Comparison of ENCODE assay signal across 9 cellular contexts in the genomic region with DNA sequence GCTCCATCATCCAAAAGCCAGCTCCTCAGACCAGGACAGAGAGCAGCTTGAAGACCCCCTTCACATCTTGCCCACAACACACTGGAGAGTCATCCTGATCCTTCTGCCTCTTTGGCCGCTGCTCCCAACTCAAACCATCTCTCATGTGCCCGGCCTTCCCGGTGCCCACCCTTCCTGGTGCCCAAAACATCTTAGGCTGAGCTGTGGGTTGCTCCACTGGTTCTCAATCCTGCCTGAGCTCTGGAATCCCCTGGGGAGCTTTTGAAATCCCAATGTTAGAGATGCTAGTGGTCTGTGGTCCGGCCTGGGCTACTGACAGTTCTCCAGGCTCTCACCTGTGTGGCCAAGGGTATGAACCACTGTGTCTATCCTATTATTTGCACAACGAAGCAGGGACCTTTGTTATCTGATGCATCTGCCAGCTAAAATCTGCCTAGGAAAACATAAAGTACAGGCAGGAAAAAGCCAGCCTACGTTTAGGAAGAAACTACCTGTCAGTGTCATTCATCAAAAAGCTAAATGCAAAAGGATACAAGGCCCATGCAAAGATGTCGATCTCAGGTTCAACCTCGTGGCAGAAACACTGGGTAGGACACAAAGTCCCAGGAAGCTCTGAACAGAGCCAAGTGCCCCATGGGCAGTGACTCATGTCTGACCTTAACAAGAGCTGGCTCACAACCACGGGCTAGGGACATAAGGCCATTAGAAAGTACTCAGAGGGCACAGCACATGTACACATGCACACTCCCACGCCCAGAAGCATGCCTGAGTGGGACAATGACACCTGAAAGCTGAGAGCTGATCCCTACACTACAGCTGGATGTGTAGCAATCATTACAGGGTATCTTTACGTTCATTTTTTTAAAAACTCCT. TPM values are rescaled to one million over a fixed set of nuclear protein-coding genes. Genes with fewer than 3 reads are reported as not detected.
DNase-seq lines count a peak whose midpoint lies in the region; ATAC-seq and TF ChIP-seq lines count a peak whose summit lies in the region.
"Had no signal": no experiment of that assay in that cellular context is flagged by ENCODE, and none has a peak within 500 bp of the region (broad histone marks: within the 10 kb centered on the region; RNA-seq: fewer than 3 reads in every experiment).

No MANE protein-coding gene starts in this region.

- H3K4me1 ChIP-seq in right lobe of liver (peaks cover 3 to 78% (median 45%) of the 10 kb centered on the region in 4 donors), vagina (peaks cover 58% of the 10 kb centered on the region)

- no peaks in the 10 kb centered on the region for H3K9me3 Mint-ChIP-seq in activated CD4-positive, alpha-beta memory T cell treated with anti-CD3 and anti-CD28 coated beads for 36 hours
- H3K9me3 Mint-ChIP-seq in activated CD4-positive, alpha-beta memory T cell treated with anti-CD3 and anti-CD28 coated beads, Interleukin-2, amount 10 ng/mL, durations not matched to agents 7 days and 5 days = no peaks in the 10 kb centered on the region

- peaks cover 2% of the 10 kb centered on the region for H3K4me1 Mint-ChIP-seq in activated CD4-positive, alpha-beta memory T cell treated with anti-CD3 and anti-CD28 coated beads for 36 hours (ENCODE audit: low read depth)
- no peaks in the 10 kb centered on the region for H3K4me1 Mint-ChIP-seq in activated CD4-positive, alpha-beta memory T cell treated with anti-CD3 and anti-CD28 coated beads, Interleukin-2, amount 10 ng/mL, durations not matched to agents 7 days and 5 days

- intact Hi-C loops in activated CD4-positive, alpha-beta memory T cell treated with anti-CD3 and anti-CD28 coated beads for 36 hours (cut with micrococcal nuclease) = no loop called here
- intact Hi-C loops in right lobe of liver (cut with DNase I) = no loop called here
- intact Hi-C loops in vagina (cut with DNase I) = no loop called here

- peak; percentile 9 for DNase-seq in activated CD4-positive, alpha-beta memory T cell treated with anti-CD3 and anti-CD28 coated beads for 36 hours
- no peak for DNase-seq in activated CD4-positive, alpha-beta memory T cell treated with anti-CD3 and anti-CD28 coated beads, Interleukin-2, amount 10 ng/mL, durations not matched to agents 7 days and 5 days
- DNase-seq in cardiac fibroblast (ENCODE audit: low read depth in 2 of 2) = peak; percentile 67 to 91
- DNase-seq in right lobe of liver = peak; percentile 87 to 96 (median 91)
- DNase-seq in vagina (ENCODE audit: extremely low spot score in 2 of 2) = no peak
- DNase-seq in NCI-H524 (lab: John Stamatoyannopoulos, UW) = no peak
- DNase-seq in NCI-H1436 treated with DMSO at 0.1 percent for 48 hours (lab: John Stamatoyannopoulos, UW) = no peak
- no peak for DNase-seq in activated T-cell treated with anti-CD3 and anti-CD28 coated beads for 4 hours

- H3K27ac ChIP-seq in right lobe of liver (peak overlapping the region; percentile 64 to 84 (median 74)), vagina (peak overlapping the region; percentile 62)
- H3K27ac ChIP-seq: BLaER1 had no signal

- no peak overlapping the region for H3K4me3 ChIP-seq in cardiac fibroblast (replicated peaks in 1 of 2; ENCODE audit: low read depth in 2 of 2, low read length in 2 of 2)
- no peak overlapping the region for H3K4me3 ChIP-seq in right lobe of liver
- H3K4me3 ChIP-seq in vagina = no peak overlapping the region
- H3K4me3 ChIP-seq: BLaER1 had no signal

- no peak overlapping the region for H3K4me3 Mint-ChIP-seq in activated CD4-positive, alpha-beta memory T cell treated with anti-CD3 and anti-CD28 coated beads for 36 hours
- no peak overlapping the region for H3K4me3 Mint-ChIP-seq in activated CD4-positive, alpha-beta memory T cell treated with anti-CD3 and anti-CD28 coated beads, Interleukin-2, amount 10 ng/mL, durations not matched to agents 7 days and 5 days

- H3K27ac Mint-ChIP-seq in activated CD4-positive, alpha-beta memory T cell treated with anti-CD3 and anti-CD28 coated beads for 36 hours = no peak overlapping the region
- no peak overlapping the region for H3K27ac Mint-ChIP-seq in activated CD4-positive, alpha-beta memory T cell treated with anti-CD3 and anti-CD28 coated beads, Interleukin-2, amount 10 ng/mL, durations not matched to agents 7 days and 5 days

- POLR2A ChIA-PET in activated CD4-positive, alpha-beta memory T cell treated with anti-CD3 and anti-CD28 coated beads for 36 hours (lab: Charles Lee) = no interaction called here
- POLR2A ChIA-PET in activated CD4-positive, alpha-beta memory T cell treated with anti-CD3 and anti-CD28 coated beads, Interleukin-2, amount 10 ng/mL, durations not matched to agents 7 days and 5 days (lab: Charles Lee) = interaction anchor here (0.6 kb wide), 1 partner anchor 1439 kb away, joined by 3 read pairs; no protein-coding TSS in a partner anchor

- H3K27me3 Mint-ChIP-seq in activated CD4-positive, alpha-beta memory T cell treated with anti-CD3 and anti-CD28 coated beads for 36 hours = no peaks in the 10 kb centered on the region
- H3K27me3 Mint-ChIP-seq in activated CD4-positive, alpha-beta memory T cell treated with anti-CD3 and anti-CD28 coated beads, Interleukin-2, amount 10 ng/mL, durations not matched to agents 7 days and 5 days = no peaks in the 10 kb centered on the region

- no peaks in the 10 kb centered on the region for H3K36me3 ChIP-seq in right lobe of liver
- H3K36me3 ChIP-seq in vagina = no peaks in the 10 kb centered on the region
- H3K36me3 ChIP-seq: BLaER1 had no signal

- TF ChIP-seq CTCF in cardiac fibroblast (IDR thresholded peaks at IDR 0.05; ENCODE audit: low read depth, low read length) = no peak
- TF ChIP-seq CTCF in right lobe of liver (IDR thresholded peaks at IDR 0.05) = no peak
- TF ChIP-seq CTCF in vagina (IDR thresholded peaks at IDR 0.05) = no peak

- H3K9me3 ChIP-seq in right lobe of liver (no peaks in the 10 kb centered on the region), vagina (no peaks in the 10 kb centered on the region)
- H3K9me3 ChIP-seq: BLaER1 had no signal

- 10% methylated on average over 7 of the region's 11 CpGs for WGBS in right lobe of liver (ENCODE audit: insufficient coverage, low coverage, low lambda C conversion rate, missing lambda C conversion rate)

- H3K36me3 Mint-ChIP-seq in activated CD4-positive, alpha-beta memory T cell treated with anti-CD3 and anti-CD28 coated beads for 36 hours = no peaks in the 10 kb centered on the region
- no peaks in the 10 kb centered on the region for H3K36me3 Mint-ChIP-seq in activated CD4-positive, alpha-beta memory T cell treated with anti-CD3 and anti-CD28 coated beads, Interleukin-2, amount 10 ng/mL, durations not matched to agents 7 days and 5 days (ENCODE audit: low read depth)

- CTCF ChIA-PET in activated CD4-positive, alpha-beta memory T cell treated with anti-CD3 and anti-CD28 coated beads for 36 hours (lab: Charles Lee) = no interaction called here
- CTCF ChIA-PET in activated CD4-positive, alpha-beta memory T cell treated with anti-CD3 and anti-CD28 coated beads, Interleukin-2, amount 10 ng/mL, durations not matched to agents 7 days and 5 days (lab: Charles Lee) = no interaction called here

- H3K27me3 ChIP-seq in right lobe of liver = no peaks in the 10 kb centered on the region
- H3K27me3 ChIP-seq in vagina = no peaks in the 10 kb centered on the region
- H3K27me3 ChIP-seq: BLaER1 had no signal

- peak; percentile 65 to 82 (median 72) for ATAC-seq in right lobe of liver

- TF ChIP-seq POLR2A in right lobe of liver (IDR thresholded peaks at IDR 0.05) = no peak
- TF ChIP-seq POLR2A in vagina (IDR thresholded peaks at IDR 0.05) = no peak

RNA-seq across cellular contexts. Expression of gene TBC1D8, which starts 30.8 kb away (rescaled TPM):
- total RNA-seq in activated CD4-positive, alpha-beta memory T cell treated with anti-CD3 and anti-CD28 coated beads for 36 hours = 1 to 10 TPM; 1.5 to 1.6 TPM
- total RNA-seq in activated CD4-positive, alpha-beta memory T cell treated with anti-CD3 and anti-CD28 coated beads, Interleukin-2, amount 10 ng/mL, durations not matched to agents 7 days and 5 days = under 1 TPM; 0.58 to 0.63 TPM
- 10 to 100 TPM; 17.3 to 31.2 (median 21.5) TPM for total RNA-seq in right lobe of liver
- total RNA-seq in vagina = 72.2 TPM

Comparison
In these comparisons a context has a peak if more than half of its experiments do, and no peak if none do; other contexts are left out.
1. DNase-seq: peak in activated CD4-positive, alpha-beta memory T cell treated with anti-CD3 and anti-CD28 coated beads for 36 hours (single experiment), cardiac fibroblast (2 of 2) and right lobe of liver (3 of 3); none in activated CD4-positive, alpha-beta memory T cell treated with anti-CD3 and anti-CD28 coated beads, Interleukin-2, amount 10 ng/mL, durations not matched to agents 7 days and 5 days (single experiment), vagina (0 of 2), NCI-H524 (0 of 2), NCI-H1436 treated with DMSO at 0.1 percent for 48 hours (single experiment) and activated T-cell treated with anti-CD3 and anti-CD28 coated beads for 4 hours (single experiment).
2. RNA of gene TBC1D8, which starts 30.8 kb away (total RNA-seq): 72.2 TPM in vagina (single experiment) and 17.3 to 31.2 TPM in right lobe of liver; 1.5 to 1.6 TPM in activated CD4-positive, alpha-beta memory T cell treated with anti-CD3 and anti-CD28 coated beads for 36 hours and 0.58 to 0.63 TPM in activated CD4-positive, alpha-beta memory T cell treated with anti-CD3 and anti-CD28 coated beads, Interleukin-2, amount 10 ng/mL, durations not matched to agents 7 days and 5 days; every median in the first group is over 4 times any median in the second.